23 cellular contexts compared by ENCODE assay signal in genomic region chr9:90508940-90509339, GRCh38.
"Had no signal": no experiment of that assay in that cellular context is flagged by ENCODE, and none has a peak within 500 bp of the region (broad histone marks: within the 10 kb centered on the region; RNA-seq: fewer than 3 reads in every experiment).

No MANE protein-coding gene starts in this region.

- H3K4me3 ChIP-seq: esophagus muscularis mucosa, left ventricle myocardium inferior, right atrium auricular region, suprapubic skin, tibial artery, upper lobe of right lung had no signal

- H3K9me3 Mint-ChIP-seq: activated naive CD4-positive, alpha-beta T cell treated with anti-CD3 and anti-CD28 coated beads, Interleukin-2, amount 10 ng/mL, durations not matched to agents 7 days and 5 days; activated naive CD8-positive, alpha-beta T cell treated with anti-CD3 and anti-CD28 coated beads, Interleukin-2, amount 10 ng/mL, durations not matched to agents 7 days and 5 days; activated T-helper 1 cell treated with anti-CD3 and anti-CD28 coated beads, Interleukin-12 subunit alpha, Interleukin-12 subunit beta, Interleukin-2, Interleukin-4 antibody, amounts not matched to agents 30 ng/mL and 10 ng/mL and 1 ng/mL, durations not matched to agents 14 hours and 24 hours and 36 hours; mesothelial cell of epicardium had no signal

- H3K9me3 ChIP-seq: esophagus muscularis mucosa, left ventricle myocardium inferior, right atrium auricular region, suprapubic skin, tibial artery, upper lobe of right lung had no signal

- H3K4me3 Mint-ChIP-seq: activated naive CD4-positive, alpha-beta T cell treated with anti-CD3 and anti-CD28 coated beads, Interleukin-2, amount 10 ng/mL, durations not matched to agents 7 days and 5 days; activated T-helper 1 cell treated with anti-CD3 and anti-CD28 coated beads, Interleukin-12 subunit alpha, Interleukin-12 subunit beta, Interleukin-2, Interleukin-4 antibody, amounts not matched to agents 30 ng/mL and 10 ng/mL and 1 ng/mL, durations not matched to agents 14 hours and 24 hours and 36 hours; mesothelial cell of epicardium had no signal

- H3K4me1 ChIP-seq: esophagus muscularis mucosa, left ventricle myocardium inferior, right atrium auricular region, suprapubic skin, tibial artery, upper lobe of right lung had no signal

- H3K36me3 ChIP-seq: esophagus muscularis mucosa, left ventricle myocardium inferior, right atrium auricular region, suprapubic skin, tibial artery, upper lobe of right lung had no signal

- H3K27me3 Mint-ChIP-seq: activated naive CD4-positive, alpha-beta T cell treated with anti-CD3 and anti-CD28 coated beads, Interleukin-2, amount 10 ng/mL, durations not matched to agents 7 days and 5 days had no signal

- DNase-seq: activated CD4-positive, alpha-beta T cell treated with anti-CD3 and anti-CD28 coated beads for 4 hours; activated CD4-positive, alpha-beta T cell treated with anti-CD3 and anti-CD28 coated beads, Interleukin-2, amount 50 U/mL, for 4 hours; activated gamma-delta T cell; activated naive CD4-positive, alpha-beta T cell treated with anti-CD3 and anti-CD28 coated beads, Interleukin-2, amount 10 ng/mL, durations not matched to agents 7 days and 5 days; activated naive CD8-positive, alpha-beta T cell treated with anti-CD3 and anti-CD28 coated beads, Interleukin-2, amount 10 ng/mL, durations not matched to agents 7 days and 5 days; activated T-cell treated with anti-CD3 and anti-CD28 coated beads, Interleukin-2, amount 50 U/mL, for 1 hour; amniotic stem cell; caudate nucleus; kidney glomerular epithelial cell; left ventricle myocardium inferior; naive thymus-derived CD4-positive, alpha-beta T cell; nucleus accumbens; stimulated activated CD4-positive, alpha-beta T cell treated with anti-CD3 and anti-CD28 coated beads, Interleukin-15, amount 100 ng/mL, for 24 hours; stimulated activated CD4-positive, alpha-beta T cell treated with anti-CD3 and anti-CD28 coated beads, Interleukin-2, amount 100 ng/mL, for 24 hours; stimulated activated naive CD4-positive, alpha-beta T cell; tibial artery; upper lobe of right lung had no signal

- H3K27ac Mint-ChIP-seq: activated naive CD4-positive, alpha-beta T cell treated with anti-CD3 and anti-CD28 coated beads, Interleukin-2, amount 10 ng/mL, durations not matched to agents 7 days and 5 days; activated naive CD8-positive, alpha-beta T cell treated with anti-CD3 and anti-CD28 coated beads, Interleukin-2, amount 10 ng/mL, durations not matched to agents 7 days and 5 days; activated T-helper 1 cell treated with anti-CD3 and anti-CD28 coated beads, Interleukin-12 subunit alpha, Interleukin-12 subunit beta, Interleukin-2, Interleukin-4 antibody, amounts not matched to agents 30 ng/mL and 10 ng/mL and 1 ng/mL, durations not matched to agents 14 hours and 24 hours and 36 hours; mesothelial cell of epicardium; naive thymus-derived CD4-positive, alpha-beta T cell had no signal

- H3K36me3 Mint-ChIP-seq: activated naive CD4-positive, alpha-beta T cell treated with anti-CD3 and anti-CD28 coated beads, Interleukin-2, amount 10 ng/mL, durations not matched to agents 7 days and 5 days; activated naive CD8-positive, alpha-beta T cell treated with anti-CD3 and anti-CD28 coated beads, Interleukin-2, amount 10 ng/mL, durations not matched to agents 7 days and 5 days; mesothelial cell of epicardium; naive thymus-derived CD4-positive, alpha-beta T cell had no signal

- H3K27me3 ChIP-seq: esophagus muscularis mucosa, right atrium auricular region, suprapubic skin, tibial artery, upper lobe of right lung had no signal

- H3K27ac ChIP-seq: esophagus muscularis mucosa, left ventricle myocardium inferior, right atrium auricular region, suprapubic skin, tibial artery, upper lobe of right lung, VCaP had no signal

- H3K4me1 Mint-ChIP-seq: activated naive CD4-positive, alpha-beta T cell treated with anti-CD3 and anti-CD28 coated beads, Interleukin-2, amount 10 ng/mL, durations not matched to agents 7 days and 5 days; activated naive CD8-positive, alpha-beta T cell treated with anti-CD3 and anti-CD28 coated beads, Interleukin-2, amount 10 ng/mL, durations not matched to agents 7 days and 5 days had no signal
